Comparison of ENCODE assay signal across 18 cellular contexts in genomic region chr2:135954020-135954628, GRCh38. TPM values are rescaled to one million over a fixed set of nuclear protein-coding genes. Genes with fewer than 3 reads are reported as not detected.
A peak's percentile ranks its signal among the peaks of the same experiment; 100 is the strongest.
DNase-seq lines count a peak whose midpoint lies in the region; ATAC-seq, FAIRE-seq and TF ChIP-seq lines count a peak whose summit lies in the region.
"Had no signal": no experiment of that assay in that cellular context is flagged by ENCODE, and none has a peak within 500 bp of the region (broad histone marks: within the 10 kb centered on the region; RNA-seq: fewer than 3 reads in every experiment).

No MANE protein-coding gene starts in this region.

- no peak overlapping the region for H3K9ac ChIP-seq in GM12878 (ENCODE audit: control insufficient read depth, insufficient read depth, low read length)
- H3K9ac ChIP-seq: SK-N-SH had no signal

- H3K4me3 ChIP-seq in GM12878: no peak overlapping the region
- no peak overlapping the region for H3K4me3 ChIP-seq in transverse colon
- H3K4me3 ChIP-seq: MG63, Peyer's patch had no signal

- no peaks in the 10 kb centered on the region for H3K9me3 Mint-ChIP-seq in stimulated activated naive CD8-positive, alpha-beta T cell treated with anti-CD3 and anti-CD28 coated beads, Interleukin-15, amount 100 ng/mL, for 72 hours

- 95% methylated on average over 5 of the region's 5 CpGs for WGBS in GM12878 (ENCODE audit: insufficient coverage, insufficient replicate concordance, low lambda C conversion rate, missing lambda C conversion rate)
- WGBS in transverse colon (ENCODE audit: low coverage in 1 of 2), 2 donors: 92% methylated on average over 2 to 5 of the region's 5 CpGs

- no peaks in the 10 kb centered on the region; the same call in 1 of the 2 replicates for H4K20me1 ChIP-seq in GM12878 (ENCODE audit: control insufficient read depth, insufficient read depth)

- H3K27ac Mint-ChIP-seq in stimulated activated naive CD8-positive, alpha-beta T cell treated with anti-CD3 and anti-CD28 coated beads, Interleukin-15, amount 100 ng/mL, for 72 hours: peak overlapping the region; percentile 25 to 63

- no peaks in the 10 kb centered on the region for H3K27me3 Mint-ChIP-seq in stimulated activated naive CD8-positive, alpha-beta T cell treated with anti-CD3 and anti-CD28 coated beads, Interleukin-15, amount 100 ng/mL, for 72 hours

- H3K4me1 ChIP-seq in GM12878 (ENCODE audit: control insufficient read depth, insufficient read depth, low read length): no peaks in the 10 kb centered on the region; the same call in 1 of the 2 replicates
- H3K4me1 ChIP-seq in transverse colon: peaks cover 0 to 11% (median 1%) of the 10 kb centered on the region in 4 donors
- H3K4me1 ChIP-seq: BE2C had no signal

- TF ChIP-seq EP300 in GM12878 (IDR thresholded peaks at IDR 0.05; ENCODE audit: borderline replicate concordance in 1 of 2, control insufficient read depth in 1 of 2, low read depth in 2 of 2, low read length in 2 of 2) (no peak), transverse colon (IDR thresholded peaks at IDR 0.05; ENCODE audit: low read depth) (no peak)

- FAIRE-seq in GM12878 (lab: Jason Lieb, UNC): no peak
- FAIRE-seq: HepG2 had no signal

- H3K27me3 ChIP-seq in GM12878 (replicated peaks in 1 of 2; ENCODE audit: control insufficient read depth in 2 of 2, insufficient read depth in 2 of 2, low read length in 1 of 2) (no peaks in the 10 kb centered on the region), transverse colon (no peaks in the 10 kb centered on the region)
- H3K27me3 ChIP-seq: BE2C, MG63, Peyer's patch had no signal

- CTCF ChIA-PET in GM12878 (lab: Yijun Ruan, JAX): interaction anchor here (0.6 to 1.5 kb wide), 2 partner anchors 22 to 430 kb away, joined by 3 read pairs; no protein-coding TSS in a partner anchor

- peaks cover 3% of the 10 kb centered on the region for H3K79me2 ChIP-seq in GM12878 (ENCODE audit: control insufficient read depth, insufficient read depth, low read length)

- RAD21 ChIA-PET in GM12878 (lab: Charles Lee; ENCODE audit: unreplicated experiment): interaction anchor here (0.9 to 2.2 kb wide), 4 partner anchors 10 to 57 kb away, joined by 3 to 7 read pairs (median 4); no protein-coding TSS in a partner anchor

- TF ChIP-seq POLR2A in GM12878 (IDR thresholded peaks at IDR 0.05; ENCODE audit: low read depth, low read length): no peak
- TF ChIP-seq POLR2A in transverse colon (IDR thresholded peaks at IDR 0.05): no peak

- POLR2A ChIA-PET in GM12878 (lab: Charles Lee): interaction anchor here (0.7 to 1.2 kb wide), 2 partner anchors 52 to 115 kb away, joined by 3 read pairs; no protein-coding TSS in a partner anchor

- peak; percentile 90 for ATAC-seq in stimulated activated naive CD8-positive, alpha-beta T cell treated with anti-CD3 and anti-CD28 coated beads, Interleukin-15, amount 100 ng/mL, for 72 hours
- ATAC-seq in stimulated activated naive CD8-positive, alpha-beta T cell treated with anti-CD3 and anti-CD28 coated beads, Interleukin-15, Interleukin-2, amounts not matched to agents 100 U/mL and 50 U/mL, for 24 hours: no peak
- peak; percentile 55 for ATAC-seq in GM19455 (IDR thresholded peaks at IDR 0.05; ENCODE audit: unreplicated experiment)
- ATAC-seq in GM12878: peak; percentile 29; the same call in 1 of the 3 replicates
- ATAC-seq: HepG2 had no signal

- peaks cover 31% of the 10 kb centered on the region for H3K4me1 Mint-ChIP-seq in stimulated activated naive CD8-positive, alpha-beta T cell treated with anti-CD3 and anti-CD28 coated beads, Interleukin-15, amount 100 ng/mL, for 72 hours

- H3K36me3 ChIP-seq in GM12878 (ENCODE audit: control insufficient read depth in 2 of 2, insufficient read depth in 2 of 2, low read length in 1 of 2) (peaks cover 0 to 20% of the 10 kb centered on the region in 2 experiments; a peak in 2 of 4 replicates), transverse colon (no peaks in the 10 kb centered on the region)
- H3K36me3 ChIP-seq: BE2C, Peyer's patch had no signal

- no peak overlapping the region for H2AFZ ChIP-seq in GM12878 (ENCODE audit: control insufficient read depth, low read depth, low read length)

- SMC1A ChIA-PET in GM12878 (lab: Charles Lee; ENCODE audit: uncharacterized antibody, unreplicated experiment): interaction anchor here (0.8 to 3.0 kb wide), 10 partner anchors 9 to 422 kb away, joined by 3 to 11 read pairs (median 4); partner anchors contain the start of gene DARS1

- no peak overlapping the region for H3K27ac ChIP-seq in GM12878 (ENCODE audit: control insufficient read depth, insufficient read depth)
- no peak overlapping the region for H3K27ac ChIP-seq in transverse colon
- H3K27ac ChIP-seq: Peyer's patch had no signal

- TF ChIP-seq CTCF in GM12878 (IDR thresholded peaks at IDR 0.05 in 2 of 3, conservative IDR thresholded peaks at IDR 0.05 in 1 of 3; ENCODE audit: control insufficient read depth in 2 of 3, extremely low read depth in 1 of 3, insufficient read depth in 1 of 3, low read depth in 3 of 3, low read length in 3 of 3) (no peak), transverse colon (IDR thresholded peaks at IDR 0.05) (no peak), GM13977 (IDR thresholded peaks at IDR 0.05; ENCODE audit: extremely low read depth, insufficient read depth, missing control alignments) (no peak)

- no peak for DNase-seq in stimulated activated naive CD8-positive, alpha-beta T cell treated with anti-CD3 and anti-CD28 coated beads, Interleukin-15, amount 100 ng/mL, for 72 hours
- no peak for DNase-seq in stimulated activated naive CD8-positive, alpha-beta T cell treated with anti-CD3 and anti-CD28 coated beads, Interleukin-15, Interleukin-2, amounts not matched to agents 100 U/mL and 50 U/mL, for 24 hours
- no peak for DNase-seq in GM12878 (ENCODE audit: low read depth, low spot score)
- DNase-seq in transverse colon: no peak
- no peak for DNase-seq in KBM-7
- no peak for DNase-seq in GM13977 (ENCODE audit: low spot score)
- DNase-seq: BE2C, H7, MG63, NCI-H1417, NCI-H1930, NCI-H2171 treated with DMSO at 0.1 percent for 48 hours, NCI-H510A treated with DMSO at 0.1 percent for 48 hours, Peyer's patch, Right ventricle myocardium superior, SK-N-SH had no signal

- in situ Hi-C loops in GM12878 (cut with MboI): no loop called here
- in situ Hi-C loops in transverse colon (cut with MboI; ENCODE audit: low pct_ligation_motif_present in 1 of 4, low pct_unique_long_range_greater_than_20kb in 1 of 4, low sequenced_read_pairs in 3 of 4): no loop called here
- in situ Hi-C loops in KBM-7 (cut with MboI; ENCODE audit: low pct_unique_long_range_greater_than_20kb, low sequenced_read_pairs): no loop called here
- in situ Hi-C loops in GM13977 (cut with MboI; ENCODE audit: low pct_unique_long_range_greater_than_20kb, low sequenced_read_pairs, unreplicated experiment): no loop called here

- peak overlapping the region in 1 of 2 donors; percentile 74 for H3K4me3 Mint-ChIP-seq in stimulated activated naive CD8-positive, alpha-beta T cell treated with anti-CD3 and anti-CD28 coated beads, Interleukin-15, amount 100 ng/mL, for 72 hours

- no peak for TF ChIP-seq RAD21 in GM12878 (IDR thresholded peaks at IDR 0.05; ENCODE audit: insufficient read depth, low read depth, low read length)

- no TSS peak for BruUV-seq in GM12878 (replicated peaks; lab: Mats Ljungman, UMichigan)

- H3K9me3 ChIP-seq in GM12878 (replicated peaks; ENCODE audit: control insufficient read depth, insufficient read depth, low read length) (no peaks in the 10 kb centered on the region), transverse colon (no peaks in the 10 kb centered on the region)
- H3K9me3 ChIP-seq: BE2C, Peyer's patch, SK-N-SH had no signal

- intact Hi-C loops in GM12878 (cut with micrococcal nuclease; ENCODE audit: unreplicated experiment) (no loop called here), transverse colon (cut with DNase I; ENCODE audit: low total_unique reads) (no loop called here)

- H3K4me2 ChIP-seq in GM12878 (ENCODE audit: control insufficient read depth, insufficient read depth): no peak overlapping the region
- H3K4me2 ChIP-seq: SK-N-SH had no signal

TF ChIP-seq in GM12878, 131 proteins besides CTCF, POLR2A, EP300 and RAD21:
- TF ChIP-seq ZNF384 (IDR thresholded peaks at IDR 0.05; ENCODE audit: borderline replicate concordance, low read depth, low read length): peak; percentile 74
- no peak for TF ChIP-seq SMAD1 (IDR thresholded peaks at IDR 0.05; ENCODE audit: low read depth, partially characterized antibody)
TF ChIP-seq in GM12878: peak in this region for 1.

RNA-seq across cellular contexts. Expression of gene DARS1, which starts 31.3 kb away (rescaled TPM):
- total RNA-seq in GM12878 (2013; cell fraction: nucleolus; rRNA removed): 304 and 337 TPM in 2 replicates
- total RNA-seq in GM12878 (2014; rRNA removed) (91.0 and 119 TPM in 2 replicates), GM12878 (2014; rRNA removed; fragmentation: Illumina TruSeq; extraction: Trizol) (136 and 141 TPM in 2 replicates), GM12878 (2021) (102 and 105 TPM in 2 replicates), transverse colon (10 to 100 TPM; 20.5 to 42.3 (median 37.4) TPM)
- polyA plus RNA-seq in GM12878 (2011; ENCODE audit: low read depth): 95.7 TPM
- polyA plus RNA-seq in GM12878 (2011; rRNA removed) (387 and 495 TPM in 2 replicates), GM12878 (2014; fragmentation: Illumina TruSeq; extraction: Trizol) (155 and 196 TPM in 2 replicates), GM12878 (2014; fragmentation: Nextera tagmentation; extraction: Ambion mirVana) (100 to 1,000 TPM; 102 to 134 TPM), GM12878 (2014; rRNA removed) (79.7 and 93.1 TPM in 2 replicates), GM12878 (2016; fragmentation: Nextera tagmentation; extraction: Ambion mirVana) (100 to 1,000 TPM; 171 to 187 TPM)
- 119 and 126 TPM in 2 replicates for polyA plus RNA-seq in GM12878 (2011; cell fraction: cytosol; rRNA removed)
- polyA plus RNA-seq in GM12878 (2011; cell fraction: nucleus; rRNA removed): 126 and 130 TPM in 2 replicates
- 95.1 and 139 TPM in 2 replicates for polyA plus RNA-seq in GM12878 (2012)
- 158 and 297 TPM in 2 replicates for polyA minus RNA-seq in GM12878 (2011; rRNA and poly(A)+ RNA removed)
- polyA minus RNA-seq in GM12878 (2011; cell fraction: cytosol; rRNA and poly(A)+ RNA removed): 46.1 and 75.2 TPM in 2 replicates
- polyA minus RNA-seq in GM12878 (2011; cell fraction: nucleus; rRNA and poly(A)+ RNA removed): 43.8 and 61.5 TPM in 2 replicates
